10 cellular contexts compared by ENCODE assay signal in the genomic region with DNA sequence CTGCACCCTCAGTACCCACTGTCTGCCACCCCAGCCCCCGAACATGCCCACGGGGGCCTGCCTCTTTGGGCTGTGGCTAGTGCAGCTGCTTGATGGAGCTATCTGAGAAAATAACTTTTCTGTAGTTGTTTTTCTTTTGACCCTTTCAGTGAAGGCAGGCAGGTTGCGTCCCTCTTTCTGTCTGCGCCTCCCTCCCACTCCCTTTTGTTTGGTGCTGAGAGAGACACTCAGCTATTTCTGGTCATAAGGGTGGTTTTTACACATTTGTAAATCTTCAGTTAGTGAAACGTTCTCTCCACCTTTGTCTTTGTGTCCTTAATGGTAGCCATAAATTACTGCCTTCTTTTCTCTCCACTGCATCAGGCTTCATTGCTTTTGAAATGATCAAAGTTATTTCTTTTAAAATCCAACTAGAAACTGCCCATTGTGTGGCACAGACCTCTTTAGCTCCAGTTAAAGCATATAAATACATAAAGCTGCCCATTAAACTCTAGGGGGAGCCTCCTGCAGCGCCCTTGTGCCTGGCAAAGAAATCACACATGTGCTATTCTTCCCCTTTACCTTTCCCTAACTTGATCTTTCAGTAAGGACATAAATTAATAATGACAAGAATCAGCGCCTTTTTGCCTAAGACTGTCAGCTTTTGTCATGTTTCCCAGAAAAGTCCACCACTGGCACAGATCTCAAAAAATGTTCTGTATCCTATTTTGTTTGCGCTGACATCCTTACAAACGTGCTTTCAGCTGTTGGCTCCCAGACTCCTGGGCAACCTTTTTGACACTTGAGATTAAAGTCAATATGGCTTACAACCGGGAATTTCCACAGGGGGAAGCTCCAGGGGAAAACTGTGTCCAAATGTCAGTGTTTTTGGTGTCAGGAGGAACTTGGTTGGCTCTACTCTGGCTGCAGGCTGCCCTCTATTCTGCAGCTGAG. TPM values are rescaled to one million over a fixed set of nuclear protein-coding genes. Genes with fewer than 3 reads are reported as not detected.
DNase-seq lines count a peak whose midpoint lies in the region; ATAC-seq, FAIRE-seq and TF ChIP-seq lines count a peak whose summit lies in the region.
"Had no signal": no experiment of that assay in that cellular context is flagged by ENCODE, and none has a peak within 500 bp of the region (broad histone marks: within the 10 kb centered on the region; RNA-seq: fewer than 3 reads in every experiment).

No MANE protein-coding gene starts in this region.

- H3K9me3 ChIP-seq in Loucy (ENCODE audit: insufficient read depth, low read depth, low read length), result no peaks in the 10 kb centered on the region
- H3K9me3 ChIP-seq in GM12878 (replicated peaks; ENCODE audit: control insufficient read depth, insufficient read depth, low read length), result no peaks in the 10 kb centered on the region

- H3K4me2 ChIP-seq in Loucy (ENCODE audit: low read depth, low read length, poor library complexity, severe bottlenecking) (no peak overlapping the region), GM12878 (ENCODE audit: control insufficient read depth, insufficient read depth) (no peak overlapping the region)

- no peak overlapping the region for H3K27ac Mint-ChIP-seq in osteocyte (ENCODE audit: unreplicated experiment)
- H3K27ac Mint-ChIP-seq: activated naive CD8-positive, alpha-beta T cell treated with anti-CD3 and anti-CD28 coated beads, Interleukin-2, amount 50 U/mL, for 24 hours had no signal

- H3K4me3 Mint-ChIP-seq in osteocyte (ENCODE audit: unreplicated experiment), result peak overlapping the region; percentile 63

- no peak for TF ChIP-seq POLR2A in GM12878 (IDR thresholded peaks at IDR 0.05; ENCODE audit: low read depth, low read length)

- no peak overlapping the region for H3K9ac ChIP-seq in Loucy (ENCODE audit: low read depth, low read length, poor library complexity, severe bottlenecking)
- H3K9ac ChIP-seq in GM12878 (ENCODE audit: control insufficient read depth, insufficient read depth, low read length), result no peak overlapping the region

- H3K36me3 ChIP-seq in Loucy (ENCODE audit: insufficient read depth, low read length) (no peaks in the 10 kb centered on the region), GM12878 (ENCODE audit: control insufficient read depth in 2 of 2, insufficient read depth in 2 of 2, low read length in 1 of 2) (no peaks in the 10 kb centered on the region)

- no peaks in the 10 kb centered on the region for H3K9me3 Mint-ChIP-seq in osteocyte (ENCODE audit: unreplicated experiment)
- H3K9me3 Mint-ChIP-seq: activated naive CD8-positive, alpha-beta T cell treated with anti-CD3 and anti-CD28 coated beads, Interleukin-2, amount 50 U/mL, for 24 hours had no signal

- CTCF ChIA-PET in GM12878 (lab: Yijun Ruan, JAX), result interaction anchor here (0.5 to 7.8 kb wide), 13 partner anchors 11 to 279 kb away, joined by 3 to 107 read pairs (median 5); no protein-coding TSS in a partner anchor

- no peak overlapping the region for H3K4me3 ChIP-seq in Loucy (ENCODE audit: low read length, poor library complexity, severe bottlenecking)
- H3K4me3 ChIP-seq in GM12878, result no peak overlapping the region

- H4K20me1 ChIP-seq in Loucy (ENCODE audit: insufficient read depth, low read length, poor library complexity, severe bottlenecking) (no peaks in the 10 kb centered on the region), GM12878 (ENCODE audit: control insufficient read depth, insufficient read depth) (no peaks in the 10 kb centered on the region)

- H3K4me1 Mint-ChIP-seq in osteocyte (ENCODE audit: unreplicated experiment), result peaks cover 5% of the 10 kb centered on the region

- H3K27ac ChIP-seq in GM12878 (ENCODE audit: control insufficient read depth, insufficient read depth), result no peak overlapping the region

- RAD21 ChIA-PET in GM12878 (lab: Charles Lee; ENCODE audit: unreplicated experiment), result interaction anchor here (1.0 to 1.8 kb wide), 7 partner anchors 13 to 413 kb away, joined by 3 to 7 read pairs (median 3); no protein-coding TSS in a partner anchor

- peaks cover 4% of the 10 kb centered on the region for H3K27me3 Mint-ChIP-seq in osteocyte (ENCODE audit: unreplicated experiment)

- WGBS in GM12878 (ENCODE audit: insufficient coverage, insufficient replicate concordance, low lambda C conversion rate, missing lambda C conversion rate), result 28% methylated on average over 10 of the region's 10 CpGs

- intact Hi-C loops in GM12878 (cut with micrococcal nuclease; ENCODE audit: unreplicated experiment), result loop anchor here (10.0 kb wide), 1 partner anchor 78 kb away; no protein-coding TSS in a partner anchor

- TF ChIP-seq EP300 in GM12878 (IDR thresholded peaks at IDR 0.05; ENCODE audit: borderline replicate concordance in 1 of 2, control insufficient read depth in 1 of 2, low read depth in 2 of 2, low read length in 2 of 2), result no peak

- no peaks in the 10 kb centered on the region for H3K9me2 ChIP-seq in Loucy (replicated peaks; ENCODE audit: low read depth, low read length)

- no peak for FAIRE-seq in GM12878 (lab: Jason Lieb, UNC)

- peak; percentile 56 for TF ChIP-seq CTCF in Loucy (conservative IDR thresholded peaks at IDR 0.05; ENCODE audit: low read length)
- peak; percentile 23 to 31 (median 24); a peak in 3 of 6 replicates for TF ChIP-seq CTCF in GM12878 (IDR thresholded peaks at IDR 0.05 in 2 of 3, conservative IDR thresholded peaks at IDR 0.05 in 1 of 3; ENCODE audit: control insufficient read depth in 2 of 3, extremely low read depth in 1 of 3, insufficient read depth in 1 of 3, low read depth in 3 of 3, low read length in 3 of 3)
- TF ChIP-seq CTCF in osteocyte (IDR thresholded peaks at IDR 0.05), result peak; percentile 48

- no TSS peak for BruUV-seq in GM12878 (replicated peaks; lab: Mats Ljungman, UMichigan)

- H3K4me1 ChIP-seq in Loucy (ENCODE audit: insufficient read depth, low read length, poor library complexity, severe bottlenecking) (no peaks in the 10 kb centered on the region), GM12878 (ENCODE audit: control insufficient read depth, insufficient read depth, low read length) (no peaks in the 10 kb centered on the region)

- ATAC-seq in GM12878 (peak; percentile 46; the same call in 2 of the 3 replicates), HG03108 (IDR thresholded peaks at IDR 0.05; ENCODE audit: unreplicated experiment) (no peak), GM21528 (IDR thresholded peaks at IDR 0.05; ENCODE audit: low FRiP score, unreplicated experiment) (no peak)
- ATAC-seq: activated naive CD8-positive, alpha-beta T cell treated with anti-CD3 and anti-CD28 coated beads, Interleukin-2, amount 50 U/mL, for 24 hours had no signal

- H3K79me2 ChIP-seq in Loucy (ENCODE audit: insufficient read depth, low read length) (no peaks in the 10 kb centered on the region), GM12878 (ENCODE audit: control insufficient read depth, insufficient read depth, low read length) (no peaks in the 10 kb centered on the region)

- POLR2A ChIA-PET in GM12878 (lab: Charles Lee), result no interaction called here

- in situ Hi-C loops in GM12878 (cut with MboI), result no loop called here

- TF ChIP-seq RAD21 in GM12878 (IDR thresholded peaks at IDR 0.05; ENCODE audit: insufficient read depth, low read depth, low read length), result no peak

- H2AFZ ChIP-seq in Loucy (ENCODE audit: low read length) (no peak overlapping the region), GM12878 (ENCODE audit: control insufficient read depth, low read depth, low read length) (no peak overlapping the region)

- no peaks in the 10 kb centered on the region for H3F3A ChIP-seq in Loucy (ENCODE audit: low read depth)

- H3K36me3 Mint-ChIP-seq in osteocyte (ENCODE audit: unreplicated experiment), result peaks cover 2% of the 10 kb centered on the region

- SMC1A ChIA-PET in GM12878 (lab: Charles Lee; ENCODE audit: uncharacterized antibody, unreplicated experiment), result interaction anchor here (0.8 to 4.7 kb wide), 11 partner anchors 16 to 657 kb away, joined by 3 to 48 read pairs (median 3); no protein-coding TSS in a partner anchor

- H3K27me3 ChIP-seq in Loucy (ENCODE audit: insufficient read depth, low read length, poor library complexity, severe bottlenecking) (no peaks in the 10 kb centered on the region), GM12878 (replicated peaks in 1 of 2; ENCODE audit: control insufficient read depth in 2 of 2, insufficient read depth in 2 of 2, low read length in 1 of 2) (peaks cover 13 to 26% of the 10 kb centered on the region in 2 experiments)

- peak; percentile 8 for DNase-seq in NCI-H82 (lab: John Stamatoyannopoulos, UW)
- DNase-seq in NCI-H82 treated with DMSO at 0.1 percent for 48 hours (lab: John Stamatoyannopoulos, UW; ENCODE audit: unreplicated experiment), result no peak
- no peak for DNase-seq in GM12878 (ENCODE audit: low read depth, low spot score)
- DNase-seq in osteocyte (ENCODE audit: extremely low spot score, unreplicated experiment), result no peak
- no peak for DNase-seq in hepatic stellate cell (ENCODE audit: low spot score)
- DNase-seq: activated naive CD8-positive, alpha-beta T cell treated with anti-CD3 and anti-CD28 coated beads, Interleukin-2, amount 50 U/mL, for 24 hours; islet precursor cell had no signal

TF ChIP-seq in GM12878, 131 proteins besides CTCF, POLR2A, EP300 and RAD21 (continues in another document):
- TF ChIP-seq GATAD2B (conservative IDR thresholded peaks at IDR 0.05; ENCODE audit: low read depth) (no peak), ZNF274 (IDR thresholded peaks at IDR 0.05; ENCODE audit: insufficient read depth, insufficient read length) (no peak)

RNA-seq across cellular contexts. Expression of a gene that starts 1.7 kb away (rescaled TPM):
- 5.6 and 6.9 TPM in 2 replicates for total RNA-seq in GM12878 (2013; cell fraction: nucleolus; rRNA removed)
- 0.27 and 0.56 TPM in 2 replicates for total RNA-seq in GM12878 (2014; rRNA removed)
- 0.23 and 0.27 TPM in 2 replicates for total RNA-seq in GM12878 (2014; rRNA removed; fragmentation: Illumina TruSeq; extraction: Trizol)
- total RNA-seq in GM12878 (2021), result 0.24 and 0.31 TPM in 2 replicates
- polyA plus RNA-seq in GM12878 (2011; ENCODE audit: low read depth), result 0.10 TPM
- 0.31 and 0.52 TPM in 2 replicates for polyA plus RNA-seq in GM12878 (2011; rRNA removed)
- polyA plus RNA-seq in GM12878 (2011; cell fraction: cytosol; rRNA removed), result 0.10 and 0.15 TPM in 2 replicates
- polyA plus RNA-seq in GM12878 (2011; cell fraction: nucleus; rRNA removed), result 1.3 and 1.9 TPM in 2 replicates
- 0.18 and 0.25 TPM in 2 replicates for polyA plus RNA-seq in GM12878 (2012)
- 0.06 and 0.12 TPM in 2 replicates for polyA plus RNA-seq in GM12878 (2014; fragmentation: Illumina TruSeq; extraction: Trizol)
- under 1 TPM in 1 of 2 experiments, not detected in 1; 0.35 TPM for polyA plus RNA-seq in GM12878 (2014; fragmentation: Nextera tagmentation; extraction: Ambion mirVana)
- 0.10 and 0.18 TPM in 2 replicates for polyA plus RNA-seq in GM12878 (2014; rRNA removed)
- polyA plus RNA-seq in GM12878 (2016; fragmentation: Nextera tagmentation; extraction: Ambion mirVana), result under 1 TPM in 1 of 2 experiments, not detected in 1; 0.54 TPM
- polyA minus RNA-seq in GM12878 (2011; rRNA and poly(A)+ RNA removed), result 1.4 and 2.7 TPM in 2 replicates
- polyA minus RNA-seq in GM12878 (2011; cell fraction: cytosol; rRNA and poly(A)+ RNA removed), result not detected in 2 replicates
- 0.97 and 1.6 TPM in 2 replicates for polyA minus RNA-seq in GM12878 (2011; cell fraction: nucleus; rRNA and poly(A)+ RNA removed)
- 1.9 and 3.3 TPM in 2 replicates for total RNA-seq in osteocyte
